In the genomic region with DNA sequence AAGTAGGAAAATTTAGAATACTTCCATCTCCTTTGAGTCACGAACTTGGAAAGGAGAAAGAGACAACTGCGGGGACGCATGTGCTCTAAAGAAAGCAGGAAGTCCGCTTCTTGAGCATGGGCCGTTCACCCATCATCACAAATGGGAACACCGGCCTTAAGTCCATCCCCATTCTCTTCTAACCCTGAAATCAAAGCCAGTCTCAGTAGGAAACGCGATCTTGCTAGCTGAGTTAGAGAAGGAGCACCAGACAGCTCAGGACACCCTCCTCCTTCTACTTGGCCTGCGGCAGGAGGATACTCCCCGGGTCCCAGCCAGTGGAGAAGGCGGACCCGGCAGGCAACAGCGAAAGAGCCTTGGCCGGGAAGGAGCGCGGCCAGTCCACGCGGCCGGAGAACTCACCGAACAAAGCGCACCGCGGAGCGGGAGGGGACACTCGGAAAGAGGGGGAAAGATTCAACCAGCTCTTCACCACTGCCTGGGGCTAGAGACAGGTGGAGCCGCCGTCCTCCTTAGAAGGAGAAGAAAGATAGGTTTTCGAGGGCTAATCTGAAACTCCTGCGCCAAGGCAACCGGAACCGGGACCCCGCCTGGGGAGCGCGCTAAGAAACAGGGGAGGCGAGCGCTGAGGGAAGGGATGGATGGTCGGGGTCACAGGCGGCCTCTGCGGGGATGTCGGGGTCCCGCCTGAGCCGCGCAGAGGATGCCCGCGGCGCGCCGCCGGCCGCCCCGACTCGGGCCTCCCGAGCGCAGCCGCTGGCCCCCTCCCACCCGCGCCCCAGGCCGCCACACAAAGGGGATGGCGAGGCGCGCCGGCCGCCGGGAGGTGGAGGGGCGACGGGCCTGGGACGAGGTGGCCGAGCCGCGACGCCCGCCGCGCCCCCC, we compare ENCODE assay signal across 8 cellular contexts. TPM values are rescaled to one million over a fixed set of nuclear protein-coding genes. Genes with fewer than 3 reads are reported as not detected.
DNase-seq lines count a peak whose midpoint lies in the region; ATAC-seq and TF ChIP-seq lines count a peak whose summit lies in the region.

No MANE protein-coding gene starts in this region.

- TF ChIP-seq RAD21 in Ishikawa (IDR thresholded peaks at IDR 0.05; ENCODE audit: low read depth) = no peak

- H3K27me3 Mint-ChIP-seq in brain = peaks cover 5% of the 10 kb centered on the region

- ATAC-seq in GM21619 (IDR thresholded peaks at IDR 0.05; ENCODE audit: unreplicated experiment) = peak; percentile 26

- H3K4me1 ChIP-seq in skeletal muscle tissue (ENCODE audit: control insufficient read depth in 3 of 3, insufficient read depth in 3 of 3, low read length in 3 of 3) = peaks cover 2 to 12% (median 8%) of the 10 kb centered on the region in 3 donors

- H3K27me3 ChIP-seq in skeletal muscle tissue (ENCODE audit: control insufficient read depth in 3 of 3, insufficient read depth in 3 of 3, low read length in 3 of 3) = no peaks in the 10 kb centered on the region

- peaks cover 31% of the 10 kb centered on the region for H3K36me3 Mint-ChIP-seq in brain

- no peaks in the 10 kb centered on the region for H3K36me3 ChIP-seq in skeletal muscle tissue (ENCODE audit: control insufficient read depth in 3 of 3, insufficient read depth in 3 of 3, low read length in 3 of 3)

- H3K9me3 Mint-ChIP-seq in brain = peaks cover 0 to 5% (median 0%) of the 10 kb centered on the region in 5 experiments

- DNase-seq in GM10248 (ENCODE audit: extremely low spot score) (peak; percentile 41), T-helper 2 cell (peak; percentile 8 to 66 (median 16)), iPS-NIHi7 (ENCODE audit: extremely low spot score) (peak; percentile 32), HPDE6-E6E7 (ENCODE audit: extremely low spot score) (no peak)

- H3K9ac ChIP-seq in skeletal muscle tissue (ENCODE audit: low read depth in 1 of 3, low read length in 3 of 3) = peak overlapping the region; percentile 75 to 85 (median 84)

- H3K9me3 ChIP-seq in skeletal muscle tissue (ENCODE audit: control insufficient read depth in 3 of 3, low read length in 3 of 3) = no peaks in the 10 kb centered on the region

- peaks cover 58% of the 10 kb centered on the region for H3K4me1 Mint-ChIP-seq in brain

- peak overlapping the region; percentile 96 to 100 (median 98) for H3K27ac Mint-ChIP-seq in brain

- TF ChIP-seq CTCF in GM10248 (IDR thresholded peaks at IDR 0.05; ENCODE audit: control extremely low read depth, extremely low read depth, low read depth, missing control alignments) (no peak), brain (conservative IDR thresholded peaks at IDR 0.05) (no peak)

- CTCF ChIA-PET in GM10248 (lab: Yijun Ruan, JAX) = interaction anchor here (1.1 to 1.3 kb wide), 3 partner anchors 16 to 126 kb away, joined by 3 to 4 read pairs (median 3); a partner anchor contains a TSS

- H3K27ac ChIP-seq in skeletal muscle tissue (ENCODE audit: low read depth, low read length) = peak overlapping the region; percentile 87

- H3K4me3 ChIP-seq in skeletal muscle tissue (ENCODE audit: low read length in 3 of 3) = peak overlapping the region; percentile 73 to 91 (median 89)

- H3K4me3 Mint-ChIP-seq in brain = peak overlapping the region; percentile 97 to 100 (median 99)

- POLR2A ChIA-PET in GM10248 (lab: Yijun Ruan, JAX) = no interaction called here

- no peak for TF ChIP-seq EP300 in Ishikawa (IDR thresholded peaks at IDR 0.05; ENCODE audit: borderline replicate concordance)

TF ChIP-seq in Ishikawa, 13 proteins besides CTCF, POLR2A, EP300 and RAD21:
- TF ChIP-seq ZBTB7A (IDR thresholded peaks at IDR 0.05; ENCODE audit: low read depth) (peak; percentile 45; the same call in 1 of the 2 replicates), NFIC (IDR thresholded peaks at IDR 0.05) (no peak), TCF12 (IDR thresholded peaks at IDR 0.05; ENCODE audit: low read depth) (0 out of 2 replicates have a peak, but pooled peaks have one; percentile 17), YY1 (IDR thresholded peaks at IDR 0.05; ENCODE audit: low read depth) (no peak), EGR1 (IDR thresholded peaks at IDR 0.05) (no peak), TAF1 (IDR thresholded peaks at IDR 0.05; ENCODE audit: low read depth) (0 out of 2 replicates have a peak, but pooled peaks have one; percentile 17), TEAD4 (IDR thresholded peaks at IDR 0.05) (no peak), CEBPB (IDR thresholded peaks at IDR 0.05) (no peak), FOXM1 (IDR thresholded peaks at IDR 0.05; ENCODE audit: borderline replicate concordance, low read depth) (no peak)
- TF ChIP-seq, protein P1, sequence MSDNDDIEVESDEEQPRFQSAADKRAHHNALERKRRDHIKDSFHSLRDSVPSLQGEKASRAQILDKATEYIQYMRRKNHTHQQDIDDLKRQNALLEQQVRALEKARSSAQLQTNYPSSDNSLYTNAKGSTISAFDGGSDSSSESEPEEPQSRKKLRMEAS (IDR thresholded peaks at IDR 0.05) = peak; percentile 71
- TF ChIP-seq, protein P2, sequence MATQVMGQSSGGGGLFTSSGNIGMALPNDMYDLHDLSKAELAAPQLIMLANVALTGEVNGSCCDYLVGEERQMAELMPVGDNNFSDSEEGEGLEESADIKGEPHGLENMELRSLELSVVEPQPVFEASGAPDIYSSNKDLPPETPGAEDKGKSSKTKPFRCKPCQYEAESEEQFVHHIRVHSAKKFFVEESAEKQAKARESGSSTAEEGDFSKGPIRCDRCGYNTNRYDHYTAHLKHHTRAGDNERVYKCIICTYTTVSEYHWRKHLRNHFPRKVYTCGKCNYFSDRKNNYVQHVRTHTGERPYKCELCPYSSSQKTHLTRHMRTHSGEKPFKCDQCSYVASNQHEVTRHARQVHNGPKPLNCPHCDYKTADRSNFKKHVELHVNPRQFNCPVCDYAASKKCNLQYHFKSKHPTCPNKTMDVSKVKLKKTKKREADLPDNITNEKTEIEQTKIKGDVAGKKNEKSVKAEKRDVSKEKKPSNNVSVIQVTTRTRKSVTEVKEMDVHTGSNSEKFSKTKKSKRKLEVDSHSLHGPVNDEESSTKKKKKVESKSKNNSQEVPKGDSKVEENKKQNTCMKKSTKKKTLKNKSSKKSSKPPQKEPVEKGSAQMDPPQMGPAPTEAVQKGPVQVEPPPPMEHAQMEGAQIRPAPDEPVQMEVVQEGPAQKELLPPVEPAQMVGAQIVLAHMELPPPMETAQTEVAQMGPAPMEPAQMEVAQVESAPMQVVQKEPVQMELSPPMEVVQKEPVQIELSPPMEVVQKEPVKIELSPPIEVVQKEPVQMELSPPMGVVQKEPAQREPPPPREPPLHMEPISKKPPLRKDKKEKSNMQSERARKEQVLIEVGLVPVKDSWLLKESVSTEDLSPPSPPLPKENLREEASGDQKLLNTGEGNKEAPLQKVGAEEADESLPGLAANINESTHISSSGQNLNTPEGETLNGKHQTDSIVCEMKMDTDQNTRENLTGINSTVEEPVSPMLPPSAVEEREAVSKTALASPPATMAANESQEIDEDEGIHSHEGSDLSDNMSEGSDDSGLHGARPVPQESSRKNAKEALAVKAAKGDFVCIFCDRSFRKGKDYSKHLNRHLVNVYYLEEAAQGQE (IDR thresholded peaks at IDR 0.05; ENCODE audit: low read depth) = no peak
- TF ChIP-seq, protein P3, sequence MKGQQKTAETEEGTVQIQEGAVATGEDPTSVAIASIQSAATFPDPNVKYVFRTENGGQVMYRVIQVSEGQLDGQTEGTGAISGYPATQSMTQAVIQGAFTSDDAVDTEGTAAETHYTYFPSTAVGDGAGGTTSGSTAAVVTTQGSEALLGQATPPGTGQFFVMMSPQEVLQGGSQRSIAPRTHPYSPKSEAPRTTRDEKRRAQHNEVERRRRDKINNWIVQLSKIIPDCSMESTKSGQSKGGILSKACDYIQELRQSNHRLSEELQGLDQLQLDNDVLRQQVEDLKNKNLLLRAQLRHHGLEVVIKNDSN (IDR thresholded peaks at IDR 0.05) = no peak

RNA-seq across cellular contexts. Expression of a gene that starts 0.8 kb away (rescaled TPM):
- polyA plus RNA-seq in brain (ENCODE audit: insufficient read depth, low read depth, low replicate concordance) = 1.2 TPM
- 54.3 TPM for total RNA-seq in skeletal muscle tissue
